ENCODE assay signal across 8 cellular contexts in genomic region chr11:134037093-134037908, GRCh38. TPM values are rescaled to one million over a fixed set of nuclear protein-coding genes. Genes with fewer than 3 reads are reported as not detected.
DNase-seq lines count a peak whose midpoint lies in the region; ATAC-seq and TF ChIP-seq lines count a peak whose summit lies in the region.

No MANE protein-coding gene starts in this region.

- no peak for TF ChIP-seq POLR2A in spleen (IDR thresholded peaks at IDR 0.05)

- H3K27ac ChIP-seq in spleen = peak overlapping the region; percentile 57 to 94 (median 87)

- no peak for DNase-seq in BJ (ENCODE audit: low read depth)
- peak; percentile 38 to 61 (median 57) for DNase-seq in T-helper 17 cell
- peak; percentile 51 for DNase-seq in MCF 10A (ENCODE audit: unreplicated experiment)
- peak; percentile 63 for DNase-seq in iPS-NIHi7 (ENCODE audit: extremely low spot score)
- DNase-seq in spleen = peak; percentile 89
- DNase-seq in SKM-1 (lab: John Stamatoyannopoulos, UW; ENCODE audit: unreplicated experiment) = no peak

- H3K4me1 Mint-ChIP-seq in T-helper 17 cell (peaks cover 33% of the 10 kb centered on the region), MCF 10A (ENCODE audit: insufficient read depth, unreplicated experiment) (peaks cover 56% of the 10 kb centered on the region)

- H3K36me3 ChIP-seq in BJ (ENCODE audit: control insufficient read depth, insufficient read depth, low read length) (no peaks in the 10 kb centered on the region), spleen (no peaks in the 10 kb centered on the region)

- BruUV-seq in MCF 10A (replicated peaks; lab: Mats Ljungman, UMichigan) = no TSS peak

- H3K4me3 Mint-ChIP-seq in T-helper 17 cell (peak overlapping the region; percentile 94), MCF 10A (ENCODE audit: unreplicated experiment) (peak overlapping the region; percentile 70)

- H3K9me3 Mint-ChIP-seq in MCF 10A (ENCODE audit: unreplicated experiment) = no peaks in the 10 kb centered on the region

- H3K27me3 Mint-ChIP-seq in T-helper 17 cell (no peaks in the 10 kb centered on the region), MCF 10A (ENCODE audit: insufficient read depth, unreplicated experiment) (no peaks in the 10 kb centered on the region)

- 0 to 1% (median 1%) methylated on average over 29 to 51 of the region's 51 CpGs for WGBS in spleen, 5 donors

- CTCF ChIA-PET in BJ (lab: Yijun Ruan, JAX) = interaction anchor here (0.8 to 1.3 kb wide), 4 partner anchors 9 to 109 kb away, joined by 3 to 8 read pairs (median 4); no protein-coding TSS in a partner anchor
- CTCF ChIA-PET in MCF 10A (lab: Yijun Ruan, JAX) = interaction anchor here (0.7 to 10.5 kb wide), 4 partner anchors 13 to 110 kb away, joined by 3 to 92 read pairs (median 6); no protein-coding TSS in a partner anchor

- H3K27ac Mint-ChIP-seq in T-helper 17 cell (peak overlapping the region; percentile 94), MCF 10A (ENCODE audit: low read depth, unreplicated experiment) (peak overlapping the region; percentile 7)

- peaks cover under 1% of the 10 kb centered on the region for H3K36me3 Mint-ChIP-seq in T-helper 17 cell (ENCODE audit: low read depth)
- no peaks in the 10 kb centered on the region for H3K36me3 Mint-ChIP-seq in MCF 10A (ENCODE audit: insufficient read depth, unreplicated experiment)

- H3K4me3 ChIP-seq in BJ (ENCODE audit: low read depth, low read length) = peak overlapping the region; percentile 54
- peak overlapping the region; percentile 45 to 85 (median 64) for H3K4me3 ChIP-seq in spleen

- intact Hi-C loops in MCF 10A (cut with micrococcal nuclease) = no loop called here
- intact Hi-C loops in spleen (cut with DNase I; ENCODE audit: low total_unique reads) = no loop called here

- peaks cover 17 to 58% (median 45%) of the 10 kb centered on the region in 6 donors for H3K4me1 ChIP-seq in spleen

- H3K27me3 ChIP-seq in BJ (ENCODE audit: control insufficient read depth, insufficient read depth, low read length) (0 out of 2 replicates have a peak, but pooled peaks cover 2% of the 10 kb centered on the region), spleen (replicated peaks in 1 of 7) (peaks cover 0 to 31% (median 0%) of the 10 kb centered on the region in 7 donors)

- H3K9me3 ChIP-seq in T-helper 17 cell (ENCODE audit: control insufficient read depth, low read length, poor library complexity, severe bottlenecking) (no peaks in the 10 kb centered on the region), spleen (no peaks in the 10 kb centered on the region)

- no peak for TF ChIP-seq CTCF in BJ (IDR thresholded peaks at IDR 0.05; ENCODE audit: insufficient read depth, low read depth, low read length)
- no peak for TF ChIP-seq CTCF in MCF 10A (IDR thresholded peaks at IDR 0.05; ENCODE audit: unreplicated experiment)
- TF ChIP-seq CTCF in spleen (IDR thresholded peaks at IDR 0.05 in 8 of 11, conservative IDR thresholded peaks at IDR 0.05 in 3 of 11) = no peak

- ATAC-seq in GM19438 (IDR thresholded peaks at IDR 0.05; ENCODE audit: low read depth, unreplicated experiment) = peak; percentile 73
- ATAC-seq in HG03558 (IDR thresholded peaks at IDR 0.05; ENCODE audit: extremely low read depth, unreplicated experiment) = peak; percentile 49
- ATAC-seq in T-helper 17 cell = peak; percentile 78

- POLR2A ChIA-PET in BJ (lab: Charles Lee) = interaction anchor here (0.6 kb wide), 1 partner anchor 13 kb away, joined by 3 read pairs; no protein-coding TSS in a partner anchor
- POLR2A ChIA-PET in MCF 10A (lab: Yijun Ruan, JAX) = interaction anchor here (0.6 to 4.3 kb wide), 16 partner anchors 10 to 187 kb away, joined by 3 to 27 read pairs (median 4); partner anchors contain the start of genes IGSF9B and VPS26B

RNA-seq across cellular contexts. Expression of gene JAM3, which starts 31.6 kb away (rescaled TPM):
- polyA plus RNA-seq in BJ (2011; rRNA removed) (41.2 and 42.3 TPM in 2 replicates), spleen (10 to 100 TPM in 2 of 3 donors, 1 to 10 TPM in 1; 9.5 to 20.5 (median 17.8) TPM)
- 22.1 and 25.9 TPM in 2 replicates for polyA minus RNA-seq in BJ (2011; rRNA and poly(A)+ RNA removed)
- total RNA-seq in T-helper 17 cell (10 to 100 TPM; 12.5 to 37.4 TPM), MCF 10A (2022) (1.6 TPM in 2 replicates), spleen (10 to 100 TPM; 20.8 to 28.7 (median 24.7) TPM)

Comparison
In these comparisons a context has a peak if more than half of its experiments do, and no peak if none do; other contexts are left out.
1. DNase-seq: peak in T-helper 17 cell (3 of 3), MCF 10A (single experiment), iPS-NIHi7 (single experiment) and spleen (single experiment); none in BJ (single experiment) and SKM-1 (single experiment).
2. Peak in every context shown above with its lines, with median percentiles within 50 percentile points of each other: ATAC-seq.